ENCODE assay signal across 22 cellular contexts in the genomic region with DNA sequence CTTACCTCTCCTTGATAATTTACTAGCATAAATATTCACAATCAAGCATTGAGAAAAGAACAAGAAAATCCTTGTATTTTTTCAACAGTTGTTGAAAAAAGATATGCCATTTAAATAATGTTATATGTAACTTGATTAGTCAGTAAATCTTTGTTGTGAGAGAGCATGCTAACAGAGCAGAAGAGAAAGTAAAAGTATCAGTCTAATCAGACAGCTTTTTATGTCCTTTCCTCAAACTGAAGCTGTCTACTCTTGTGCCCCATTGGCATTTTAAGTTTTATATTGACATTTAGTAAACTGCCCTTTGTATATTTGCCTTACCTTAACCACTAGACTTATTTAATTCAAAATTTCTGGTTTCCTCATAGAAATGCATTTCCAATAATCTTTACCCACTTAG.
DNase-seq lines count a peak whose midpoint lies in the region; ATAC-seq and TF ChIP-seq lines count a peak whose summit lies in the region.
"Had no signal": no experiment of that assay in that cellular context is flagged by ENCODE, and none has a peak within 500 bp of the region (broad histone marks: within the 10 kb centered on the region; RNA-seq: fewer than 3 reads in every experiment).

No MANE protein-coding gene starts in this region.

- peaks cover 3 to 31% (median 6%) of the 10 kb centered on the region in 6 donors for H3K9me3 Mint-ChIP-seq in immature natural killer cell

- peak; percentile 64 for ATAC-seq in GM18909 (IDR thresholded peaks at IDR 0.05; ENCODE audit: poor library complexity, unreplicated experiment)
- ATAC-seq in gastroesophageal sphincter = no peak
- ATAC-seq: upper lobe of right lung had no signal

- no peak for TF ChIP-seq CTCF in gastroesophageal sphincter (IDR thresholded peaks at IDR 0.05)

- no peaks in the 10 kb centered on the region for H3K9me3 ChIP-seq in KOPT-K1 (ENCODE audit: insufficient read depth, low read length, poor library complexity, severe bottlenecking)
- H3K9me3 ChIP-seq in gastroesophageal sphincter = no peaks in the 10 kb centered on the region
- H3K9me3 ChIP-seq: BLaER1 treated with 17β-estradiol and CSF1 and Interleukin-3, amounts not matched to agents 10 nM and 100 nM; spleen; upper lobe of right lung had no signal

- no peak for TF ChIP-seq EP300 in gastroesophageal sphincter (IDR thresholded peaks at IDR 0.05)

- H3K27me3 Mint-ChIP-seq in immature natural killer cell (ENCODE audit: low read depth in 3 of 3) = no peaks in the 10 kb centered on the region
- H3K27me3 Mint-ChIP-seq: activated B cell treated with CpG ODN at 0.5 μM for 24 hours; activated CD4-positive, alpha-beta memory T cell treated with anti-CD3 and anti-CD28 coated beads for 36 hours; dendritic cell treated with granulocyte-macrophage colony-stimulating factor and Interleukin-4, amounts not matched to agents 40 ng/mL and 50 ng/mL, for 4 days had no signal

- H3K4me3 ChIP-seq in gastroesophageal sphincter = no peak overlapping the region
- H3K4me3 ChIP-seq: BLaER1 treated with 17β-estradiol and CSF1 and Interleukin-3, amounts not matched to agents 10 nM and 100 nM; spleen; upper lobe of right lung had no signal

- peak overlapping the region in 2 of 5 donors; percentile 1 to 24 for H3K4me3 Mint-ChIP-seq in immature natural killer cell
- H3K4me3 Mint-ChIP-seq: activated B cell treated with CpG ODN at 0.5 μM for 24 hours; activated CD4-positive, alpha-beta memory T cell treated with anti-CD3 and anti-CD28 coated beads for 36 hours; dendritic cell treated with granulocyte-macrophage colony-stimulating factor and Interleukin-4, amounts not matched to agents 40 ng/mL and 50 ng/mL, for 4 days had no signal

- no peaks in the 10 kb centered on the region for H3K36me3 Mint-ChIP-seq in immature natural killer cell
- H3K36me3 Mint-ChIP-seq: activated CD4-positive, alpha-beta memory T cell treated with anti-CD3 and anti-CD28 coated beads for 36 hours had no signal

- H3K36me3 ChIP-seq in KOPT-K1 (ENCODE audit: insufficient read depth, low read length) (no peaks in the 10 kb centered on the region), gastroesophageal sphincter (no peaks in the 10 kb centered on the region)
- H3K36me3 ChIP-seq: BLaER1 treated with 17β-estradiol and CSF1 and Interleukin-3, amounts not matched to agents 10 nM and 100 nM; spleen; upper lobe of right lung had no signal

- in situ Hi-C loops in ACHN (cut with HindIII; ENCODE audit: low pct_ligation_motif_present, low pct_unique_long_range_greater_than_20kb, low sequenced_read_pairs) = no loop called here

- no peaks in the 10 kb centered on the region for H3K4me1 ChIP-seq in gastroesophageal sphincter
- H3K4me1 ChIP-seq: spleen, upper lobe of right lung had no signal

- DNase-seq in ACHN (peak; percentile 22), fibroblast of peridontal ligament (ENCODE audit: extremely low read depth) (peak; percentile 9), HK-2 (ENCODE audit: unreplicated experiment) (no peak), NCI-H1436 treated with DMSO at 0.1 percent for 48 hours (lab: John Stamatoyannopoulos, UW) (no peak), immature natural killer cell (no peak)
- DNase-seq: activated B cell treated with CpG ODN at 0.5 μM for 24 hours; activated CD4-positive, alpha-beta memory T cell treated with anti-CD3 and anti-CD28 coated beads for 36 hours; activated gamma-delta T cell treated with Interleukin-2 at 50 U/mL for 16 hours; activated T-cell treated with anti-CD3 and anti-CD28 coated beads for 4 hours; islet precursor cell; NCI-H187 treated with DMSO at 0.1 percent for 48 hours; NCI-H226; NCI-H82; retina; spleen; stimulated activated CD4-positive, alpha-beta T cell treated with anti-CD3 and anti-CD28 coated beads, Interleukin-4, amount 100 ng/mL, for 4 hours; upper lobe of right lung had no signal

- no peaks in the 10 kb centered on the region for H3K27me3 ChIP-seq in gastroesophageal sphincter
- H3K27me3 ChIP-seq: BLaER1 treated with 17β-estradiol and CSF1 and Interleukin-3, amounts not matched to agents 10 nM and 100 nM; spleen; upper lobe of right lung had no signal

- peak overlapping the region in 1 of 6 donors; percentile 11 for H3K27ac Mint-ChIP-seq in immature natural killer cell
- H3K27ac Mint-ChIP-seq: activated B cell treated with CpG ODN at 0.5 μM for 24 hours; activated CD4-positive, alpha-beta memory T cell treated with anti-CD3 and anti-CD28 coated beads for 36 hours; dendritic cell treated with granulocyte-macrophage colony-stimulating factor and Interleukin-4, amounts not matched to agents 40 ng/mL and 50 ng/mL, for 4 days had no signal

- peaks cover 4 to 6% of the 10 kb centered on the region in 2 donors for H3K4me1 Mint-ChIP-seq in immature natural killer cell
- H3K4me1 Mint-ChIP-seq: activated B cell treated with CpG ODN at 0.5 μM for 24 hours had no signal

- H3K27ac ChIP-seq in KOPT-K1 (ENCODE audit: low read depth, low read length, poor library complexity, severe bottlenecking) = peak overlapping the region; percentile 56
- no peak overlapping the region for H3K27ac ChIP-seq in gastroesophageal sphincter
- H3K27ac ChIP-seq: BLaER1 treated with 17β-estradiol and CSF1 and Interleukin-3, amounts not matched to agents 10 nM and 100 nM; spleen; upper lobe of right lung had no signal

- TF ChIP-seq POLR2A in gastroesophageal sphincter (IDR thresholded peaks at IDR 0.05) = no peak

Comparison
In these comparisons a context has a peak if more than half of its experiments do, and no peak if none do; other contexts are left out.
1. DNase-seq: peak in ACHN (single experiment) and fibroblast of peridontal ligament (single experiment); none in HK-2 (single experiment), NCI-H1436 treated with DMSO at 0.1 percent for 48 hours (single experiment) and immature natural killer cell (0 of 3).